In the genomic region with DNA sequence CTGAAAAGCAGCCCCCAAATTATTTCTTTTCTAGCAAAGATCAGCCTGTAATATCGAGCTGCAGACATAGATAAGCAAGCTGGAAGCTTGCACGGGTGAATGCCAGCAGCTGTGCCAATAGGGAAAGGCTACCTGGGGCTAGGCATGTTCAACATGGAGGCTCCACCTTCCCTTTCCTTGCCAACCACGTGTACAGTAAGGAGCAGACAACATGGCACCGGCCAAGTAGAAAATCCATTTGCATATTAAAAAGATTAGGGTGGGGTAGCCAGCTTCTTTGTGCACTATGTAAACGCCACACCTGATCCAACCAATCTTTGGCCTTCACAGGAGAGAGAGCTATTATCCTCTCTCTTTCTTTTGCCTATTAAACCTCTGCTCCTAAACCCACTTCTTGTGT, we compare ENCODE assay signal across 27 cellular contexts. TPM values are rescaled to one million over a fixed set of nuclear protein-coding genes. Genes with fewer than 3 reads are reported as not detected.
DNase-seq lines count a peak whose midpoint lies in the region; ATAC-seq, FAIRE-seq and TF ChIP-seq lines count a peak whose summit lies in the region.
"Had no signal": no experiment of that assay in that cellular context is flagged by ENCODE, and none has a peak within 500 bp of the region (broad histone marks: within the 10 kb centered on the region; RNA-seq: fewer than 3 reads in every experiment).

No MANE protein-coding gene starts in this region.

- no peak overlapping the region for H3K4me2 ChIP-seq in K562 (ENCODE audit: insufficient read depth, low read length)

- no peaks in the 10 kb centered on the region for H3K9me3 Mint-ChIP-seq in CD8-positive, alpha-beta T cell
- H3K9me3 Mint-ChIP-seq: activated T-cell treated with anti-CD3 and anti-CD28 coated beads, Interleukin-2, amount 50 U/mL, for 24 hours; natural killer cell had no signal

- BruUV-seq in K562 (replicated peaks; lab: Mats Ljungman, UMichigan) = no TSS peak

- no peak for TF ChIP-seq CTCF in K562 (IDR thresholded peaks at IDR 0.05 in 2 of 3, conservative IDR thresholded peaks at IDR 0.05 in 1 of 3; ENCODE audit: insufficient read depth in 2 of 3, low read depth in 1 of 3, low read length in 3 of 3)
- no peak for TF ChIP-seq CTCF in pancreas (IDR thresholded peaks at IDR 0.05)
- no peak for TF ChIP-seq CTCF in CD8-positive, alpha-beta T cell (IDR thresholded peaks at IDR 0.05)

- peaks cover 6% of the 10 kb centered on the region for H3K27me3 Mint-ChIP-seq in CD8-positive, alpha-beta T cell (ENCODE audit: low read depth)

- ATAC-seq in K562 (no peak), pancreas (peak; percentile 78 to 88 (median 82)), HG03045 (IDR thresholded peaks at IDR 0.05; ENCODE audit: unreplicated experiment) (no peak)
- ATAC-seq in CD8-positive, alpha-beta T cell = no peak
- ATAC-seq: activated CD4-positive, alpha-beta T cell treated with anti-CD3 and anti-CD28 coated beads for 36 hours; HCT116; heart left ventricle; left lung; natural killer cell; right cardiac atrium had no signal

- H3K9me3 ChIP-seq in K562 (replicated peaks; ENCODE audit: control insufficient read depth, insufficient read depth, low read depth, low read length) = peaks cover 9% of the 10 kb centered on the region
- no peaks in the 10 kb centered on the region for H3K9me3 ChIP-seq in pancreas
- no peaks in the 10 kb centered on the region for H3K9me3 ChIP-seq in CD8-positive, alpha-beta T cell (ENCODE audit: low read length)
- H3K9me3 ChIP-seq: heart left ventricle, thoracic aorta, vagina had no signal

- H3K4me1 ChIP-seq in K562 (replicated peaks in 1 of 2; ENCODE audit: control insufficient read depth in 2 of 2, insufficient read depth in 2 of 2, low read length in 2 of 2) (peaks cover 13 to 25% of the 10 kb centered on the region in 2 experiments; a peak in 4 of 5 replicates), pancreas (peaks cover 5 to 7% (median 6%) of the 10 kb centered on the region in 3 donors)
- no peaks in the 10 kb centered on the region for H3K4me1 ChIP-seq in CD8-positive, alpha-beta T cell (ENCODE audit: insufficient read depth, low read length)
- H3K4me1 ChIP-seq: heart left ventricle, left lung, vagina had no signal

- in situ Hi-C loops in K562 (cut with MboI) = no loop called here

- no peaks in the 10 kb centered on the region for H3K36me3 Mint-ChIP-seq in CD8-positive, alpha-beta T cell
- H3K36me3 Mint-ChIP-seq: mesothelial cell of epicardium, natural killer cell had no signal

- peak overlapping the region; percentile 51 for H2AFZ ChIP-seq in K562 (ENCODE audit: low read depth, low read length)

- H3K4me3 Mint-ChIP-seq in CD8-positive, alpha-beta T cell = no peak overlapping the region
- H3K4me3 Mint-ChIP-seq: activated CD4-positive, alpha-beta T cell treated with anti-CD3 and anti-CD28 coated beads for 36 hours; activated T-cell treated with anti-CD3 and anti-CD28 coated beads, Interleukin-2, amount 50 U/mL, for 24 hours; mesothelial cell of epicardium; natural killer cell had no signal

- TF ChIP-seq RAD21 in K562 (CRISPR knock-in tag; conservative IDR thresholded peaks at IDR 0.05 in 1 of 2, IDR thresholded peaks at IDR 0.05 in 1 of 2) = no peak

- POLR2A ChIA-PET in K562 (lab: Yijun Ruan, JAX) = interaction anchor here (0.7 to 1.6 kb wide), 5 partner anchors 9 to 21 kb away, joined by 3 to 8 read pairs (median 3); no protein-coding TSS in a partner anchor
- POLR2A ChIA-PET in CD8-positive, alpha-beta T cell (lab: Charles Lee) = no interaction called here

- no peaks in the 10 kb centered on the region for H3K4me1 Mint-ChIP-seq in CD8-positive, alpha-beta T cell (ENCODE audit: low read depth)
- H3K4me1 Mint-ChIP-seq: activated CD4-positive, alpha-beta T cell treated with anti-CD3 and anti-CD28 coated beads for 36 hours; natural killer cell had no signal

- no peaks in the 10 kb centered on the region for H4K20me1 ChIP-seq in K562 (replicated peaks; ENCODE audit: control insufficient read depth, insufficient read depth, low read length)

- H3K79me2 ChIP-seq in K562 (ENCODE audit: control insufficient read depth, insufficient read depth, low read length) = no peaks in the 10 kb centered on the region

- intact Hi-C loops in K562 (cut with micrococcal nuclease) (loop anchor here (1.0 kb wide), 1 partner anchor 11 kb away; no protein-coding TSS in a partner anchor), pancreas (cut with DNase I) (no loop called here)
- intact Hi-C loops in CD8-positive, alpha-beta T cell (cut with DNase I, micrococcal nuclease) = no loop called here

- no peaks in the 10 kb centered on the region for H3K36me3 ChIP-seq in K562 (ENCODE audit: control insufficient read depth, insufficient read depth, low read length)
- H3K36me3 ChIP-seq in pancreas = no peaks in the 10 kb centered on the region
- no peaks in the 10 kb centered on the region for H3K36me3 ChIP-seq in CD8-positive, alpha-beta T cell (ENCODE audit: insufficient read depth, low read length)
- H3K36me3 ChIP-seq: heart left ventricle, left lung, thoracic aorta, vagina had no signal

- CTCF ChIA-PET in K562 (lab: Yijun Ruan, JAX; ENCODE audit: low intra/inter-chr PET ratio) = no interaction called here
- CTCF ChIA-PET in CD8-positive, alpha-beta T cell (lab: Charles Lee) = interaction anchor here (1.1 kb wide), 1 partner anchor 9 kb away, joined by 3 read pairs; no protein-coding TSS in a partner anchor

- no peak for TF ChIP-seq POLR2A in K562 (conservative IDR thresholded peaks at IDR 0.05)

- no peak for FAIRE-seq in K562 (lab: Jason Lieb, UNC)
- no peak for FAIRE-seq in pancreas (lab: Jason Lieb, UNC)

- 27% methylated on average over 5 of the region's 5 CpGs for WGBS in K562 (ENCODE audit: insufficient coverage, low coverage, missing lambda C conversion rate)
- 17 to 29% methylated on average over 5 of the region's 5 CpGs for WGBS in pancreas, 2 donors

- peak; percentile 15 for DNase-seq in NCI-H345 (lab: John Stamatoyannopoulos, UW)
- no peak for DNase-seq in NCI-H345 treated with DMSO at 0.1 percent for 48 hours (lab: John Stamatoyannopoulos, UW; ENCODE audit: unreplicated experiment)
- peak; percentile 57 for DNase-seq in NCI-H146 (lab: John Stamatoyannopoulos, UW)
- no peak for DNase-seq in K562 (ENCODE audit: extremely low read depth in 1 of 4, low spot score in 3 of 4)
- DNase-seq in pancreas = peak in 5 of 6 donors; percentile 68 to 82 (median 74)
- DNase-seq in hippocampal formation (lab: John Stamatoyannopoulos, UW) = no peak
- no peak for DNase-seq in CD8-positive, alpha-beta T cell
- DNase-seq: activated CD4-positive, alpha-beta T cell treated with anti-CD3 and anti-CD28 coated beads for 36 hours; activated CD8-positive, alpha-beta memory T cell treated with anti-CD3 and anti-CD28 coated beads for 24 hours; activated naive CD4-positive, alpha-beta T cell; activated T-cell treated with anti-CD3 and anti-CD28 coated beads, Interleukin-2, amount 50 U/mL, for 24 hours; effector CD8-positive, alpha-beta T cell; heart left ventricle; left lung; natural killer cell; NCI-H1436 treated with DMSO at 0.1 percent for 48 hours; NCI-H446 treated with DMSO at 0.1 percent for 48 hours; right cardiac atrium; stimulated activated CD4-positive, alpha-beta T cell treated with anti-CD3 and anti-CD28 coated beads, Interleukin-4, amount 100 ng/mL, for 4 hours; stimulated activated naive CD4-positive, alpha-beta T cell had no signal

- H3K4me3 ChIP-seq in K562 (no peak overlapping the region), pancreas (no peak overlapping the region)
- H3K4me3 ChIP-seq in CD8-positive, alpha-beta T cell (ENCODE audit: low read depth, low read length) = no peak overlapping the region
- H3K4me3 ChIP-seq: heart left ventricle, left lung, thoracic aorta, vagina had no signal

- TF ChIP-seq EP300 in K562 (IDR thresholded peaks at IDR 0.05; ENCODE audit: low read length) = no peak

- H3K27me3 ChIP-seq in K562 (ENCODE audit: control insufficient read depth in 2 of 2, insufficient read depth in 2 of 2, low read length in 2 of 2) (no peaks in the 10 kb centered on the region), pancreas (no peaks in the 10 kb centered on the region)
- no peaks in the 10 kb centered on the region for H3K27me3 ChIP-seq in CD8-positive, alpha-beta T cell (ENCODE audit: insufficient read depth, low read length)
- H3K27me3 ChIP-seq: left lung, vagina had no signal

- H3K9ac ChIP-seq in K562 (ENCODE audit: insufficient read depth in 1 of 2, low read depth in 2 of 2, low read length in 2 of 2) = 0 out of 4 replicates have a peak overlapping the region, but pooled peaks of 1 of the 2 experiments have one; percentile 14

- H3K27ac Mint-ChIP-seq in CD8-positive, alpha-beta T cell = no peak overlapping the region
- H3K27ac Mint-ChIP-seq: activated CD4-positive, alpha-beta T cell treated with anti-CD3 and anti-CD28 coated beads for 36 hours; activated T-cell treated with anti-CD3 and anti-CD28 coated beads, Interleukin-2, amount 50 U/mL, for 24 hours; mesothelial cell of epicardium; natural killer cell had no signal

- H3K27ac ChIP-seq in K562 (ENCODE audit: extremely low read depth, low read depth, low read length) (peak overlapping the region; percentile 79), pancreas (peak overlapping the region in 3 of 4 donors; percentile 11 to 50 (median 33))
- H3K27ac ChIP-seq in CD8-positive, alpha-beta T cell (ENCODE audit: low read depth, low read length) = no peak overlapping the region
- H3K27ac ChIP-seq: heart left ventricle, HL-60, left lung, RWPE1, thoracic aorta, vagina had no signal

- no peaks in the 10 kb centered on the region for H3K9me1 ChIP-seq in K562 (ENCODE audit: control insufficient read depth, insufficient read depth, low read length)

RNA-seq across cellular contexts. Expression of a gene that starts 56.7 kb away (rescaled TPM):
- total RNA-seq in K562 (2011; cell fraction: chromatin; rRNA removed; ENCODE audit: low replicate concordance) = 23.7 and 27.5 TPM in 2 replicates
- 15.1 and 22.0 TPM in 2 replicates for total RNA-seq in K562 (2011; cell fraction: nucleolus; rRNA removed)
- total RNA-seq in K562 (2011; cell fraction: nucleoplasm; rRNA removed) = 25.2 and 36.9 TPM in 2 replicates
- total RNA-seq in K562 (2014; rRNA removed) (35.5 and 35.7 TPM in 2 replicates), K562 (2014; rRNA removed; fragmentation: Illumina TruSeq; extraction: Trizol) (41.8 and 51.1 TPM in 2 replicates), K562 (2015; rRNA removed; fragmentation: Illumina TruSeq; extraction: Trizol) (40.9 TPM in 2 replicates), K562 (2021) (39.9 and 45.3 TPM in 2 replicates), pancreas (10 to 100 TPM; 14.4 to 24.6 (median 19.7) TPM)
- polyA plus RNA-seq in K562 (2011; rRNA removed) (63.4 and 82.8 TPM in 2 replicates), K562 (2014; fragmentation: Illumina TruSeq; extraction: Trizol) (79.9 and 83.2 TPM in 2 replicates), K562 (2014; fragmentation: Nextera tagmentation; extraction: Ambion mirVana) (10 to 100 TPM; 14.7 to 15.9 TPM), K562 (2014; rRNA removed) (48.3 and 48.5 TPM in 2 replicates), pancreas (10 to 100 TPM; 14.3 to 21.3 TPM)
- polyA plus RNA-seq in K562 (2011; cell fraction: cytosol; rRNA removed) = 32.9 and 42.2 TPM in 2 replicates
- 29.2 and 32.9 TPM in 2 replicates for polyA plus RNA-seq in K562 (2011; cell fraction: nucleus; rRNA removed)
- polyA plus RNA-seq in K562 (2012) = 30.0 and 41.3 TPM in 2 replicates
- 91.6 and 99.5 TPM in 2 replicates for polyA minus RNA-seq in K562 (2011; rRNA and poly(A)+ RNA removed)
- 38.2 and 38.6 TPM in 2 replicates for polyA minus RNA-seq in K562 (2011; cell fraction: cytosol; rRNA and poly(A)+ RNA removed)
- polyA minus RNA-seq in K562 (2011; cell fraction: nucleus; rRNA and poly(A)+ RNA removed) = 6.6 and 14.6 TPM in 2 replicates
- 10 to 100 TPM; 16.9 to 19.2 TPM for total RNA-seq in CD8-positive, alpha-beta T cell

Comparison
In these comparisons a context has a peak if more than half of its experiments do, and no peak if none do; other contexts are left out.
1. DNase-seq: peak in NCI-H345 (single experiment), NCI-H146 (single experiment) and pancreas (5 of 6); none in NCI-H345 treated with DMSO at 0.1 percent for 48 hours (single experiment), K562 (0 of 4), hippocampal formation (0 of 2) and CD8-positive, alpha-beta T cell (0 of 7).
2. ATAC-seq: peak in pancreas (4 of 4); none in K562 (single experiment), HG03045 (single experiment) and CD8-positive, alpha-beta T cell (single experiment).